In genomic region chr3:150599611-150600297, GRCh38 we compare ENCODE assay signal across 8 cellular contexts. TPM values are rescaled to one million over a fixed set of nuclear protein-coding genes. Genes with fewer than 3 reads are reported as not detected.
DNase-seq lines count a peak whose midpoint lies in the region; ATAC-seq and TF ChIP-seq lines count a peak whose summit lies in the region.
"Had no signal": no experiment of that assay in that cellular context is flagged by ENCODE, and none has a peak within 500 bp of the region (broad histone marks: within the 10 kb centered on the region; RNA-seq: fewer than 3 reads in every experiment).

No MANE protein-coding gene starts in this region.

- peaks cover 73% of the 10 kb centered on the region for H3K79me2 ChIP-seq in mammary epithelial cell (ENCODE audit: insufficient read depth, low read length)

- H4K20me1 ChIP-seq in mammary epithelial cell (ENCODE audit: insufficient read depth, low read length): no peaks in the 10 kb centered on the region

- no peaks in the 10 kb centered on the region for H3K36me3 ChIP-seq in mammary epithelial cell (ENCODE audit: insufficient read depth, low read length)

- ATAC-seq in GM18907 (IDR thresholded peaks at IDR 0.05; ENCODE audit: unreplicated experiment) (peak; percentile 26), GM18519 (IDR thresholded peaks at IDR 0.05; ENCODE audit: low FRiP score, unreplicated experiment) (no peak)

- TF ChIP-seq CTCF in mammary epithelial cell (conservative IDR thresholded peaks at IDR 0.05 in 1 of 2, IDR thresholded peaks at IDR 0.05 in 1 of 2; ENCODE audit: extremely low read depth in 1 of 2, insufficient read depth in 1 of 2, low read depth in 1 of 2, low read length in 2 of 2): no peak
- no peak for TF ChIP-seq CTCF in progenitor cell of endocrine pancreas (IDR thresholded peaks at IDR 0.05; ENCODE audit: unreplicated experiment)

- H3K9me3 ChIP-seq in mammary epithelial cell (replicated peaks; ENCODE audit: insufficient read depth, low read length): no peaks in the 10 kb centered on the region

- no peaks in the 10 kb centered on the region for H3K27me3 ChIP-seq in mammary epithelial cell (ENCODE audit: insufficient read depth, low read length)

- H3K27me3 Mint-ChIP-seq in progenitor cell of endocrine pancreas: no peaks in the 10 kb centered on the region

- peak overlapping the region; percentile 82 for H3K4me2 ChIP-seq in mammary epithelial cell (ENCODE audit: insufficient read depth, low read depth, low read length)

- peak overlapping the region; percentile 80 for H3K27ac Mint-ChIP-seq in progenitor cell of endocrine pancreas

- TF ChIP-seq EP300 in Ishikawa (IDR thresholded peaks at IDR 0.05; ENCODE audit: borderline replicate concordance): no peak

- DNase-seq in mammary epithelial cell (peak; percentile 92), progenitor cell of endocrine pancreas (ENCODE audit: low spot score, unreplicated experiment) (no peak), cortex of kidney (lab: John Stamatoyannopoulos, UW) (no peak), T-helper 9 cell (no peak)
- DNase-seq: stimulated activated CD4-positive, alpha-beta T cell treated with anti-CD3 and anti-CD28 coated beads, Interleukin-2, amount 100 ng/mL, for 24 hours had no signal

- peaks cover 37% of the 10 kb centered on the region for H3K4me1 ChIP-seq in mammary epithelial cell (ENCODE audit: insufficient read depth, low read length)

- 37% methylated on average over 4 of the region's 4 CpGs for WGBS in mammary epithelial cell (ENCODE audit: low coverage, missing lambda C conversion rate)

- peaks cover 2% of the 10 kb centered on the region for H3K36me3 Mint-ChIP-seq in progenitor cell of endocrine pancreas (ENCODE audit: insufficient read depth)

- peak overlapping the region; percentile 84 for H3K27ac ChIP-seq in mammary epithelial cell (ENCODE audit: insufficient read depth, low read depth, low read length)

- intact Hi-C loops in mammary epithelial cell (cut with micrococcal nuclease): loop anchor here (2.0 kb wide), 1 partner anchor 163 kb away; the partner anchor contains the start of gene SIAH2

- no peak overlapping the region for H3K4me3 Mint-ChIP-seq in progenitor cell of endocrine pancreas (ENCODE audit: low read depth)

- BruUV-seq in mammary epithelial cell (replicated peaks; lab: Mats Ljungman, UMichigan): TSS peak; percentile 23

- H3K9me3 Mint-ChIP-seq in progenitor cell of endocrine pancreas (ENCODE audit: low read depth): no peaks in the 10 kb centered on the region

- CTCF ChIA-PET in mammary epithelial cell (lab: Charles Lee; ENCODE audit: low non-redundant PET): no interaction called here

- H3K4me1 Mint-ChIP-seq in progenitor cell of endocrine pancreas (ENCODE audit: low read depth): peaks cover 29% of the 10 kb centered on the region

- TF ChIP-seq RAD21 in Ishikawa (IDR thresholded peaks at IDR 0.05; ENCODE audit: low read depth): no peak

- no peak overlapping the region for H3K4me3 ChIP-seq in mammary epithelial cell (replicated peaks in 1 of 3; ENCODE audit: insufficient read depth in 1 of 3, low read depth in 2 of 3, low read length in 3 of 3)

- dilution Hi-C loops in mammary epithelial cell (cut with HindIII; ENCODE audit: low sequenced_read_pairs): no loop called here

- in situ Hi-C loops in mammary epithelial cell (cut with MboI; ENCODE audit: low sequenced_read_pairs in 2 of 2): no loop called here

- H2AFZ ChIP-seq in mammary epithelial cell (ENCODE audit: low read depth, low read length): no peak overlapping the region

- H3K9ac ChIP-seq in mammary epithelial cell (ENCODE audit: insufficient read depth, low read length): peak overlapping the region; percentile 40

TF ChIP-seq in Ishikawa, 13 proteins besides CTCF, POLR2A, EP300 and RAD21:
- TF ChIP-seq ZBTB7A (IDR thresholded peaks at IDR 0.05; ENCODE audit: low read depth): no peak
- no peak for TF ChIP-seq EGR1 (IDR thresholded peaks at IDR 0.05)
- no peak for TF ChIP-seq TCF12 (IDR thresholded peaks at IDR 0.05; ENCODE audit: low read depth)
- TF ChIP-seq, protein P1, sequence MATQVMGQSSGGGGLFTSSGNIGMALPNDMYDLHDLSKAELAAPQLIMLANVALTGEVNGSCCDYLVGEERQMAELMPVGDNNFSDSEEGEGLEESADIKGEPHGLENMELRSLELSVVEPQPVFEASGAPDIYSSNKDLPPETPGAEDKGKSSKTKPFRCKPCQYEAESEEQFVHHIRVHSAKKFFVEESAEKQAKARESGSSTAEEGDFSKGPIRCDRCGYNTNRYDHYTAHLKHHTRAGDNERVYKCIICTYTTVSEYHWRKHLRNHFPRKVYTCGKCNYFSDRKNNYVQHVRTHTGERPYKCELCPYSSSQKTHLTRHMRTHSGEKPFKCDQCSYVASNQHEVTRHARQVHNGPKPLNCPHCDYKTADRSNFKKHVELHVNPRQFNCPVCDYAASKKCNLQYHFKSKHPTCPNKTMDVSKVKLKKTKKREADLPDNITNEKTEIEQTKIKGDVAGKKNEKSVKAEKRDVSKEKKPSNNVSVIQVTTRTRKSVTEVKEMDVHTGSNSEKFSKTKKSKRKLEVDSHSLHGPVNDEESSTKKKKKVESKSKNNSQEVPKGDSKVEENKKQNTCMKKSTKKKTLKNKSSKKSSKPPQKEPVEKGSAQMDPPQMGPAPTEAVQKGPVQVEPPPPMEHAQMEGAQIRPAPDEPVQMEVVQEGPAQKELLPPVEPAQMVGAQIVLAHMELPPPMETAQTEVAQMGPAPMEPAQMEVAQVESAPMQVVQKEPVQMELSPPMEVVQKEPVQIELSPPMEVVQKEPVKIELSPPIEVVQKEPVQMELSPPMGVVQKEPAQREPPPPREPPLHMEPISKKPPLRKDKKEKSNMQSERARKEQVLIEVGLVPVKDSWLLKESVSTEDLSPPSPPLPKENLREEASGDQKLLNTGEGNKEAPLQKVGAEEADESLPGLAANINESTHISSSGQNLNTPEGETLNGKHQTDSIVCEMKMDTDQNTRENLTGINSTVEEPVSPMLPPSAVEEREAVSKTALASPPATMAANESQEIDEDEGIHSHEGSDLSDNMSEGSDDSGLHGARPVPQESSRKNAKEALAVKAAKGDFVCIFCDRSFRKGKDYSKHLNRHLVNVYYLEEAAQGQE (IDR thresholded peaks at IDR 0.05; ENCODE audit: low read depth): no peak
- peak; percentile 73 for TF ChIP-seq TEAD4 (IDR thresholded peaks at IDR 0.05)
- no peak for TF ChIP-seq TAF1 (IDR thresholded peaks at IDR 0.05; ENCODE audit: low read depth)
- TF ChIP-seq CREB1 (IDR thresholded peaks at IDR 0.05; ENCODE audit: low read depth): no peak

RNA-seq across cellular contexts. Expression of gene SELENOT, which starts 3.4 kb away (rescaled TPM):
- total RNA-seq in mammary epithelial cell (100 to 1,000 TPM; 111 to 125 TPM), progenitor cell of endocrine pancreas (68.1 and 69.0 TPM in 2 replicates)
- polyA plus RNA-seq in mammary epithelial cell: 333 TPM
- polyA minus RNA-seq in mammary epithelial cell: 632 TPM

RNA-seq across cellular contexts. Expression of gene EIF2A, which starts 53.2 kb away (rescaled TPM):
- total RNA-seq in mammary epithelial cell (100 to 1,000 TPM in 1 of 2 donors, 10 to 100 TPM in 1; 76.6 to 140 TPM), progenitor cell of endocrine pancreas (66.4 and 67.4 TPM in 2 replicates)
- polyA plus RNA-seq in mammary epithelial cell: 133 TPM
- 67.7 TPM for polyA minus RNA-seq in mammary epithelial cell

RNA-seq across cellular contexts. Expression of gene SERP1, which starts 53.5 kb away (rescaled TPM):
- total RNA-seq in mammary epithelial cell (100 to 1,000 TPM in 1 of 2 donors, 10 to 100 TPM in 1; 95.2 to 140 TPM), progenitor cell of endocrine pancreas (94.9 and 97.7 TPM in 2 replicates)
- polyA plus RNA-seq in mammary epithelial cell: 50.5 TPM
- polyA minus RNA-seq in mammary epithelial cell: 24.3 TPM
